ENCODE assay signal across 13 cellular contexts in the genomic region with DNA sequence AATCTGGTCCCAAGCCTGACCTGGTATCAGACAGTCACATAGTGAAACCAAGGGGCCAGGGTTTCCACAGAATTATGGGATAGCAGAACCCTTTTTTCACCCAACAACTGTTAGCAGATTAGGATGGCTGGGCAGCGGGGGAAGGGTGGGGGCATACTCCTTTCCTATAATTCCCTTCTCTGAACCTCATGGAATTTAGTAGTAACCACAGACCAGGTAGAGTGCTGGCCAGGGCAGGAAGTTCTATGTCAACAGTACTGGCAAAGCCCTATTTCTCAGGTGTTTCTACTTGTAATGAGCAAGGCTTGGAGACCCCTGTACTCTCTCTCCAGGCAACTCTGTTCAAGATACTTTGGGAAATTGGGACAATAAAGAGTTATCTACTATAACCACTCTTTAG.
"Had no signal": no experiment of that assay in that cellular context is flagged by ENCODE, and none has a peak within 500 bp of the region (broad histone marks: within the 10 kb centered on the region; RNA-seq: fewer than 3 reads in every experiment).

No MANE protein-coding gene starts in this region.

- H3K27ac ChIP-seq: sigmoid colon, SJCRH30 had no signal

- H3K9me3 ChIP-seq: sigmoid colon, SJCRH30 had no signal

- H3K4me3 ChIP-seq: sigmoid colon, SJCRH30 had no signal

- H3K4me3 Mint-ChIP-seq: activated CD8-positive, alpha-beta T cell treated with anti-CD3 and anti-CD28 coated beads, Interleukin-2, amount 10 ng/mL, durations not matched to agents 7 days and 5 days; activated naive CD4-positive, alpha-beta T cell treated with anti-CD3 and anti-CD28 coated beads for 36 hours; effector memory CD8-positive, alpha-beta T cell; natural killer cell treated with Interleukin-12 subunit alpha and Interleukin-12 subunit beta and Interleukin-15 and Interleukin-18, amount 100 ng/mL, for 72 hours; WTC11 had no signal

- DNase-seq: activated CD4-positive, alpha-beta T cell treated with anti-CD3 and anti-CD28 coated beads for 48 hours; activated CD8-positive, alpha-beta T cell treated with anti-CD3 and anti-CD28 coated beads, Interleukin-2, amount 10 ng/mL, durations not matched to agents 7 days and 5 days; activated naive CD4-positive, alpha-beta T cell treated with anti-CD3 and anti-CD28 coated beads for 36 hours; cortex of kidney; effector memory CD8-positive, alpha-beta T cell; left colon; sigmoid colon; SJCRH30; stimulated activated CD4-positive, alpha-beta T cell treated with anti-CD3 and anti-CD28 coated beads, Interleukin-12 subunit alpha, Interleukin-12 subunit beta, amount 100 ng/mL, for 4 hours; stimulated activated naive CD4-positive, alpha-beta T cell treated with Interleukin-2 at 50 U/mL for 16 hours; T1000 had no signal

- H3K9me3 Mint-ChIP-seq: activated naive CD4-positive, alpha-beta T cell treated with anti-CD3 and anti-CD28 coated beads for 36 hours; effector memory CD8-positive, alpha-beta T cell; natural killer cell treated with Interleukin-12 subunit alpha and Interleukin-12 subunit beta and Interleukin-15 and Interleukin-18, amount 100 ng/mL, for 72 hours; WTC11 had no signal

- H3K27ac Mint-ChIP-seq: activated CD8-positive, alpha-beta T cell treated with anti-CD3 and anti-CD28 coated beads, Interleukin-2, amount 10 ng/mL, durations not matched to agents 7 days and 5 days; activated naive CD4-positive, alpha-beta T cell treated with anti-CD3 and anti-CD28 coated beads for 36 hours; effector memory CD8-positive, alpha-beta T cell; natural killer cell treated with Interleukin-12 subunit alpha and Interleukin-12 subunit beta and Interleukin-15 and Interleukin-18, amount 100 ng/mL, for 72 hours; WTC11 had no signal

- H3K36me3 Mint-ChIP-seq: WTC11 had no signal

- ATAC-seq: activated CD8-positive, alpha-beta T cell treated with anti-CD3 and anti-CD28 coated beads, Interleukin-2, amount 10 ng/mL, durations not matched to agents 7 days and 5 days; effector memory CD8-positive, alpha-beta T cell; left colon; natural killer cell treated with Interleukin-12 subunit alpha and Interleukin-12 subunit beta and Interleukin-15 and Interleukin-18, amount 100 ng/mL, for 72 hours; WTC11 had no signal

- H3K27me3 Mint-ChIP-seq: effector memory CD8-positive, alpha-beta T cell; natural killer cell treated with Interleukin-12 subunit alpha and Interleukin-12 subunit beta and Interleukin-15 and Interleukin-18, amount 100 ng/mL, for 72 hours had no signal

- H3K36me3 ChIP-seq: sigmoid colon, SJCRH30 had no signal

- H3K27me3 ChIP-seq: sigmoid colon, SJCRH30 had no signal
